In genomic region chr1:180527270-180527669, GRCh38 we compare ENCODE assay signal across 1 cellular context.
A peak's percentile ranks its signal among the peaks of the same experiment; 100 is the strongest.
TF ChIP-seq lines count a peak whose summit lies in the region.

No MANE protein-coding gene starts in this region.

TF ChIP-seq in K562, 482 proteins besides CTCF, POLR2A, EP300 and RAD21 (continues in another document):
- TF ChIP-seq ZNF165 (CRISPR knock-in tag; IDR thresholded peaks at IDR 0.05; ENCODE audit: borderline replicate concordance), result no peak
- TF ChIP-seq E4F1 (CRISPR knock-in tag; IDR thresholded peaks at IDR 0.05; ENCODE audit: borderline replicate concordance), result no peak
- no peak for TF ChIP-seq ATF2 (CRISPR knock-in tag; IDR thresholded peaks at IDR 0.05)
- no peak for TF ChIP-seq PPARD (CRISPR knock-in tag; IDR thresholded peaks at IDR 0.05)
- TF ChIP-seq ZKSCAN8 (CRISPR knock-in tag; IDR thresholded peaks at IDR 0.05), result no peak
- TF ChIP-seq ZC3H11A (IDR thresholded peaks at IDR 0.05; ENCODE audit: low read depth, low read length), result no peak
- TF ChIP-seq HNRNPH1 (optimal IDR thresholded peaks at IDR 0.05; ENCODE audit: low read depth, low read length), result no peak
- TF ChIP-seq CSDE1 (IDR thresholded peaks at IDR 0.05), result no peak
- no peak for TF ChIP-seq CREB5 (CRISPR knock-in tag; IDR thresholded peaks at IDR 0.05)
- no peak for TF ChIP-seq ZNF354B (CRISPR knock-in tag; IDR thresholded peaks at IDR 0.05)
- no peak for TF ChIP-seq NFATC3 (IDR thresholded peaks at IDR 0.05)
- TF ChIP-seq CBX1 (IDR thresholded peaks at IDR 0.05; ENCODE audit: low read depth), result no peak
- no peak for TF ChIP-seq HSF4 (CRISPR knock-in tag; IDR thresholded peaks at IDR 0.05; ENCODE audit: borderline replicate concordance)
- TF ChIP-seq BHLHE40 (IDR thresholded peaks at IDR 0.05; ENCODE audit: low read length), result peak; percentile 52
- TF ChIP-seq SUPT5H (IDR thresholded peaks at IDR 0.05), result no peak
- no peak for TF ChIP-seq RBM15 (IDR thresholded peaks at IDR 0.05; ENCODE audit: insufficient read depth, low read length)
- no peak for TF ChIP-seq ZNF318 (IDR thresholded peaks at IDR 0.05; ENCODE audit: borderline replicate concordance in 1 of 2, low read depth in 1 of 2)
- TF ChIP-seq TEAD4 (IDR thresholded peaks at IDR 0.05; ENCODE audit: low read length), result peak; percentile 70
- no peak for TF ChIP-seq TEAD4 (CRISPR knock-in tag; IDR thresholded peaks at IDR 0.05; ENCODE audit: borderline replicate concordance)
- no peak for TF ChIP-seq POLR3A (IDR thresholded peaks at IDR 0.05; ENCODE audit: borderline replicate concordance, extremely low read depth, insufficient read depth, insufficient read length)
- TF ChIP-seq GABPA (tag; conservative IDR thresholded peaks at IDR 0.05; ENCODE audit: low read depth), result no peak
- no peak for TF ChIP-seq ZNF639 (CRISPR knock-in tag; conservative IDR thresholded peaks at IDR 0.05 in 1 of 2, IDR thresholded peaks at IDR 0.05 in 1 of 2)
- no peak for TF ChIP-seq E2F8 (IDR thresholded peaks at IDR 0.05; ENCODE audit: low read depth, partially characterized antibody)
- TF ChIP-seq MTA2 (IDR thresholded peaks at IDR 0.05; ENCODE audit: low read depth), result peak; percentile 2; the same call in 1 of the 2 replicates
- TF ChIP-seq HCFC1 (IDR thresholded peaks at IDR 0.05; ENCODE audit: low read depth, low read length), result no peak
- no peak for TF ChIP-seq MEF2A (IDR thresholded peaks at IDR 0.05; ENCODE audit: control insufficient read depth, low read depth, low read length)
- no peak for TF ChIP-seq HEY1 (CRISPR knock-in tag; IDR thresholded peaks at IDR 0.05; ENCODE audit: borderline replicate concordance)
- no peak for TF ChIP-seq ZNF280A (IDR thresholded peaks at IDR 0.05; ENCODE audit: low read depth, partially characterized antibody)
- TF ChIP-seq CREM (IDR thresholded peaks at IDR 0.05; ENCODE audit: low read depth), result no peak
- no peak for TF ChIP-seq HIVEP1 (CRISPR knock-in tag; IDR thresholded peaks at IDR 0.05)
- peak; percentile 74 for TF ChIP-seq ARID1B (IDR thresholded peaks at IDR 0.05)
- 0 out of 2 replicates have a peak, but pooled peaks have one; percentile 10 for TF ChIP-seq ZNF175 (CRISPR knock-in tag; IDR thresholded peaks at IDR 0.05; ENCODE audit: low read depth)
- no peak for TF ChIP-seq RFX5 (IDR thresholded peaks at IDR 0.05; ENCODE audit: low read depth, low read length)
- TF ChIP-seq MCM3 (IDR thresholded peaks at IDR 0.05), result no peak
- no peak for TF ChIP-seq KHSRP (IDR thresholded peaks at IDR 0.05)
- no peak for TF ChIP-seq KLF13 (tag; IDR thresholded peaks at IDR 0.05; ENCODE audit: borderline replicate concordance, low read depth)
- peak; percentile 88 for TF ChIP-seq DPF2 (IDR thresholded peaks at IDR 0.05)
- no peak for TF ChIP-seq ZNF232 (CRISPR knock-in tag; IDR thresholded peaks at IDR 0.05)
- no peak for TF ChIP-seq ZNF699 (CRISPR knock-in tag; IDR thresholded peaks at IDR 0.05; ENCODE audit: insufficient replicate concordance)
- TF ChIP-seq CREBBP (IDR thresholded peaks at IDR 0.05; ENCODE audit: low read depth, low read length), result no peak
